1 cellular context compared by ENCODE assay signal in the genomic region with DNA sequence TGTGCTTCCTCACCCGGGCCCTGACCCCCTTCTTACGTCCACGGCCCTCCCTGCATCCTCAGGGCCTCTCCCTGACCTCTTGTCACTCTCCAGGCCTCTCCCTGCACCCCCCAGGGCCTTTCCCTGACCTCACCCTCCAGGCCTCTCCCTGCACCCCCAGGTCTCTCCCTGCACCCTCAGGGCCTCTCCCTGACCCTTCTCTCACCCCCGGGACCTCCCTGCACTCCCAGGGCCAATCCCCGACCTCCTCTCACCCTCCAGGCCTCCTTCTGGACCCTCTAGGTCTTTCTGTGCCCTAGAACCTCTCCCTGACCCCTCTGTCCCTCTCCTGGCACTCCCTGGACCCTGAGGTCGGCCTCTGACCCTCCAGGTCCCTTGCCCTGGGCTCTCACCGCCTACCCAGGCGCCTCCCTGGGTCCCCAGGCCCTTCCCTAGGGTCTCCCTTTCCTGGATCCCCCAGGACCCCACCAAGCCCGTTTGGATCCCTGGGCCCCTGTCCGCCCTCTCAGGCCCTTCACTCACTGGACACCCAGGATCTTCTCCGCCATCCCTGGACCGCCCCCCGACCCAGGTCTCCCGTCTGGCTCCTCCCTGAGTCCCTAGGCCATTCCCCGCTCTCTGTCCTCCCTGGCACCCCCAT.
TF ChIP-seq lines count a peak whose summit lies in the region.

No MANE protein-coding gene starts in this region.

TF ChIP-seq in A549, 52 proteins besides CTCF, POLR2A, EP300 and RAD21 (continued from another document):
- TF ChIP-seq, protein P1, sequence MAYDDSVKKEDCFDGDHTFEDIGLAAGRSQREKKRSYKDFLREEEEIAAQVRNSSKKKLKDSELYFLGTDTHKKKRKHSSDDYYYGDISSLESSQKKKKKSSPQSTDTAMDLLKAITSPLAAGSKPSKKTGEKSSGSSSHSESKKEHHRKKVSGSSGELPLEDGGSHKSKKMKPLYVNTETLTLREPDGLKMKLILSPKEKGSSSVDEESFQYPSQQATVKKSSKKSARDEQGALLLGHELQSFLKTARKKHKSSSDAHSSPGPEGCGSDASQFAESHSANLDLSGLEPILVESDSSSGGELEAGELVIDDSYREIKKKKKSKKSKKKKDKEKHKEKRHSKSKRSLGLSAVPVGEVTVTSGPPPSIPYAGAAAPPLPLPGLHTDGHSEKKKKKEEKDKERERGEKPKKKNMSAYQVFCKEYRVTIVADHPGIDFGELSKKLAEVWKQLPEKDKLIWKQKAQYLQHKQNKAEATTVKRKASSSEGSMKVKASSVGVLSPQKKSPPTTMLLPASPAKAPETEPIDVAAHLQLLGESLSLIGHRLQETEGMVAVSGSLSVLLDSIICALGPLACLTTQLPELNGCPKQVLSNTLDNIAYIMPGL (CRISPR knock-in tag; IDR thresholded peaks at IDR 0.05; ENCODE audit: borderline replicate concordance), result no peak
- TF ChIP-seq, protein P2, sequence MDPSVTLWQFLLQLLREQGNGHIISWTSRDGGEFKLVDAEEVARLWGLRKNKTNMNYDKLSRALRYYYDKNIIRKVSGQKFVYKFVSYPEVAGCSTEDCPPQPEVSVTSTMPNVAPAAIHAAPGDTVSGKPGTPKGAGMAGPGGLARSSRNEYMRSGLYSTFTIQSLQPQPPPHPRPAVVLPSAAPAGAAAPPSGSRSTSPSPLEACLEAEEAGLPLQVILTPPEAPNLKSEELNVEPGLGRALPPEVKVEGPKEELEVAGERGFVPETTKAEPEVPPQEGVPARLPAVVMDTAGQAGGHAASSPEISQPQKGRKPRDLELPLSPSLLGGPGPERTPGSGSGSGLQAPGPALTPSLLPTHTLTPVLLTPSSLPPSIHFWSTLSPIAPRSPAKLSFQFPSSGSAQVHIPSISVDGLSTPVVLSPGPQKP (IDR thresholded peaks at IDR 0.05; ENCODE audit: low read depth, low read length), result no peak
- TF ChIP-seq PHF8 (IDR thresholded peaks at IDR 0.05; ENCODE audit: borderline replicate concordance, low read depth) (no peak), RCOR1 (IDR thresholded peaks at IDR 0.05; ENCODE audit: low read depth, low read length) (no peak), CEBPB (IDR thresholded peaks at IDR 0.05) (no peak), JUN (IDR thresholded peaks at IDR 0.05) (peak in 1 of 2 experiments; percentile 3; a peak in 1 of 5 replicates), ZFP36 (IDR thresholded peaks at IDR 0.05; ENCODE audit: borderline replicate concordance, partially characterized antibody) (no peak), FOSB (CRISPR knock-in tag; IDR thresholded peaks at IDR 0.05) (no peak), TP53 (CRISPR knock-in tag; IDR thresholded peaks at IDR 0.05) (0 out of 2 replicates have a peak, but pooled peaks have one; percentile 28), MAFK (IDR thresholded peaks at IDR 0.05; ENCODE audit: partially characterized antibody) (no peak), RARB (CRISPR knock-in tag; IDR thresholded peaks at IDR 0.05) (no peak), HOXB13 (CRISPR knock-in tag; IDR thresholded peaks at IDR 0.05; ENCODE audit: low read depth) (no peak)
- TF ChIP-seq, protein P3, sequence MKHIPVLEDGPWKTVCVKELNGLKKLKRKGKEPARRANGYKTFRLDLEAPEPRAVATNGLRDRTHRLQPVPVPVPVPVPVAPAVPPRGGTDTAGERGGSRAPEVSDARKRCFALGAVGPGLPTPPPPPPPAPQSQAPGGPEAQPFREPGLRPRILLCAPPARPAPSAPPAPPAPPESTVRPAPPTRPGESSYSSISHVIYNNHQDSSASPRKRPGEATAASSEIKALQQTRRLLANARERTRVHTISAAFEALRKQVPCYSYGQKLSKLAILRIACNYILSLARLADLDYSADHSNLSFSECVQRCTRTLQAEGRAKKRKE (CRISPR knock-in tag; IDR thresholded peaks at IDR 0.05; ENCODE audit: low read depth), result no peak
